10 cellular contexts compared by ENCODE assay signal in the genomic region with DNA sequence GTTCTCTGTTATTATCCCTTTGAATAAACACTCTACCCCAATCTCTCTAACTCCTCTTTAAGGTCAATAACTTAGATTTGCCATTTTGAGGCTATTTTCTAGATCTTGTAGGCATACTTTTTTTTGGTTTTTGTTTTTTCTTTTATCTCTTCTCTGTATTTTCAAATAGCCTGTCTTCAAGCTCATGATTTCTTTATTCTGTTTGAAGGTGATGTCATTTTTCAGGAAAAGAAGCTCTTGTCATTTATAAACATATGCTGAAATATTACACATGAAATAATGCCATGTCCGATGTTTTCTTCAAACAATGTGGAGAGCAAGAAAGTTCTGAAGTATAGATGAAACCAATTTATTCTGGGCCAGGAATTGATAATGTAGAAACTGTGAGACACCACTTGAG. TPM values are rescaled to one million over a fixed set of nuclear protein-coding genes. Genes with fewer than 3 reads are reported as not detected.
"Had no signal": no experiment of that assay in that cellular context is flagged by ENCODE, and none has a peak within 500 bp of the region (broad histone marks: within the 10 kb centered on the region; RNA-seq: fewer than 3 reads in every experiment).

No MANE protein-coding gene starts in this region.

- H3K9ac ChIP-seq: KMS-11 had no signal

- ATAC-seq: K562 had no signal

- H3K4me3 Mint-ChIP-seq: IgD-negative memory B cell had no signal

- H3K36me3 Mint-ChIP-seq: IgD-negative memory B cell had no signal

- H3K27ac ChIP-seq: HL-60, KMS-11 had no signal

- H3K27me3 Mint-ChIP-seq: IgD-negative memory B cell had no signal

- FAIRE-seq: HTR-8/SVneo, K562 had no signal

- H3K4me2 ChIP-seq: KMS-11 had no signal

- DNase-seq: IMR-90, KBM-7, KG1 had no signal

- H3K27ac Mint-ChIP-seq: IgD-negative memory B cell had no signal

- H3K4me3 ChIP-seq: K562 had no signal

- H3K4me1 Mint-ChIP-seq: IgD-negative memory B cell had no signal

RNA-seq across cellular contexts. Expression of a gene that starts 57.5 kb away (rescaled TPM):
- total RNA-seq: HT-29, HT1080, K562 had no signal
- polyA plus RNA-seq: IgD-negative memory B cell had no signal
